Comparison of ENCODE assay signal across 37 cellular contexts in the genomic region with DNA sequence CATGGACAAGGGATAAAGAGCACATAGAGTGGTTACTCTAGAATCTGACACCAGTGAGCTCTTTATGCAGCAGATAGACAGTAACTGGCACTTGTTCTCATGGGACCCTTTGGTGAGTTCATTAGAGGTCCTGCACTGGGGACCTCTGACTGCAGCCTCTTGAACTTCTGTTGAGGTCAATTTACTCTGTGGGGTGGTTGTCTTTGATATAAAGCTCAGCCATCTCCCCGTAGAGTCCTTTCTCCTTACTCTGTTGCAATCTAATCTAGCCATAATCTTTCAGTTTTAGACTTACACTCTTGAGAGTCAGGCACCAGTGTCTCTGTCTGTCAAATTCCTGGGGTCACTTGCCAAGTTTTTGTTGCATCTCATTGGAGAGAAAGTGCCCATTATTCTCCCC.
"Had no signal": no experiment of that assay in that cellular context is flagged by ENCODE, and none has a peak within 500 bp of the region (broad histone marks: within the 10 kb centered on the region; RNA-seq: fewer than 3 reads in every experiment).

No MANE protein-coding gene starts in this region.

- H3K27me3 ChIP-seq: adrenal gland, body of pancreas, brain microvascular endothelial cell, breast epithelium had no signal

- H3K9me3 Mint-ChIP-seq: activated B cell treated with CpG ODN at 0.5 μM for 24 hours; activated CD4-positive, alpha-beta memory T cell treated with anti-CD3 and anti-CD28 coated beads for 36 hours; activated CD4-positive, alpha-beta T cell treated with anti-CD3 and anti-CD28 coated beads, Interleukin-2, amount 10 ng/mL, durations not matched to agents 24 days and 14 days; activated CD8-positive, alpha-beta T cell treated with anti-CD3 and anti-CD28 coated beads for 36 hours; activated naive CD4-positive, alpha-beta T cell treated with anti-CD3 and anti-CD28 coated beads for 36 hours; activated naive CD4-positive, alpha-beta T cell treated with anti-CD3 and anti-CD28 coated beads, Interleukin-2, amount 50 U/mL, for 72 hours; activated naive CD8-positive, alpha-beta T cell treated with anti-CD3 and anti-CD28 coated beads for 36 hours; activated T-cell treated with anti-CD3 and anti-CD28 coated beads, Interleukin-2, amount 50 U/mL, for 4 hours; activated T-cell treated with anti-CD3 and anti-CD28 coated beads, Interleukin-2, amount 50 U/mL, for 72 hours; activated T-helper 1 cell treated with anti-CD3 and anti-CD28 coated beads, Interleukin-12 subunit alpha, Interleukin-12 subunit beta, Interleukin-2, Interleukin-4 antibody, amounts not matched to agents 30 ng/mL and 10 ng/mL and 1 ng/mL, durations not matched to agents 14 hours and 24 hours and 36 hours; activated T-helper 17 cell treated with anti-CD3 and anti-CD28 coated beads, Interleukin-2, amount 50 U/mL, for 72 hours; T-helper 1 cell treated with Interleukin-12 subunit alpha and Interleukin-12 subunit beta and Interleukin-4 antibody, amounts not matched to agents 30 μg/mL and 1 μg/mL, for 36 hours; T-helper 2 cell treated with Interferon-gamma antibody and Interleukin-4, amounts not matched to agents 5 μg/mL and 100 μg/mL, for 36 hours had no signal

- H3K4me1 Mint-ChIP-seq: activated B cell treated with CpG ODN at 0.5 μM for 24 hours; activated CD4-positive, alpha-beta T cell treated with anti-CD3 and anti-CD28 coated beads, Interleukin-2, amount 10 ng/mL, durations not matched to agents 24 days and 14 days; activated naive CD8-positive, alpha-beta T cell treated with anti-CD3 and anti-CD28 coated beads for 36 hours; activated T-helper 17 cell treated with anti-CD3 and anti-CD28 coated beads, Interleukin-2, amount 50 U/mL, for 72 hours had no signal

- H3K9me3 ChIP-seq: adrenal gland, body of pancreas, breast epithelium had no signal

- H3K4me3 ChIP-seq: adrenal gland, body of pancreas, breast epithelium had no signal

- H3K36me3 ChIP-seq: adrenal gland, brain microvascular endothelial cell, breast epithelium had no signal

- FAIRE-seq: astrocyte, TTC549 had no signal

- H3K27ac Mint-ChIP-seq: activated B cell treated with CpG ODN at 0.5 μM for 24 hours; activated CD4-positive, alpha-beta memory T cell treated with anti-CD3 and anti-CD28 coated beads for 36 hours; activated CD4-positive, alpha-beta T cell treated with anti-CD3 and anti-CD28 coated beads, Interleukin-2, amount 10 ng/mL, durations not matched to agents 24 days and 14 days; activated CD8-positive, alpha-beta T cell treated with anti-CD3 and anti-CD28 coated beads for 36 hours; activated naive CD4-positive, alpha-beta T cell treated with anti-CD3 and anti-CD28 coated beads for 36 hours; activated naive CD4-positive, alpha-beta T cell treated with anti-CD3 and anti-CD28 coated beads, Interleukin-2, amount 50 U/mL, for 72 hours; activated naive CD8-positive, alpha-beta T cell treated with anti-CD3 and anti-CD28 coated beads for 36 hours; activated T-cell treated with anti-CD3 and anti-CD28 coated beads, Interleukin-2, amount 50 U/mL, for 72 hours; activated T-helper 1 cell treated with anti-CD3 and anti-CD28 coated beads, Interleukin-12 subunit alpha, Interleukin-12 subunit beta, Interleukin-2, Interleukin-4 antibody, amounts not matched to agents 30 ng/mL and 10 ng/mL and 1 ng/mL, durations not matched to agents 14 hours and 24 hours and 36 hours; activated T-helper 17 cell treated with anti-CD3 and anti-CD28 coated beads, Interleukin-2, amount 50 U/mL, for 72 hours; T-helper 1 cell treated with Interleukin-12 subunit alpha and Interleukin-12 subunit beta and Interleukin-4 antibody, amounts not matched to agents 30 μg/mL and 1 μg/mL, for 36 hours; T-helper 2 cell treated with Interferon-gamma antibody and Interleukin-4, amounts not matched to agents 5 μg/mL and 100 μg/mL, for 36 hours had no signal

- H3K4me1 ChIP-seq: adrenal gland, body of pancreas, breast epithelium had no signal

- H3K27ac ChIP-seq: adrenal gland, body of pancreas, brain microvascular endothelial cell, breast epithelium, VCaP had no signal

- H3K36me3 Mint-ChIP-seq: activated CD4-positive, alpha-beta memory T cell treated with anti-CD3 and anti-CD28 coated beads for 36 hours; activated naive CD4-positive, alpha-beta T cell treated with anti-CD3 and anti-CD28 coated beads, Interleukin-2, amount 50 U/mL, for 72 hours; activated naive CD8-positive, alpha-beta T cell treated with anti-CD3 and anti-CD28 coated beads for 36 hours had no signal

- H3K4me3 Mint-ChIP-seq: activated B cell treated with CpG ODN at 0.5 μM for 24 hours; activated CD4-positive, alpha-beta memory T cell treated with anti-CD3 and anti-CD28 coated beads for 36 hours; activated CD4-positive, alpha-beta T cell treated with anti-CD3 and anti-CD28 coated beads, Interleukin-2, amount 10 ng/mL, durations not matched to agents 24 days and 14 days; activated CD8-positive, alpha-beta T cell treated with anti-CD3 and anti-CD28 coated beads for 36 hours; activated naive CD4-positive, alpha-beta T cell treated with anti-CD3 and anti-CD28 coated beads for 36 hours; activated naive CD8-positive, alpha-beta T cell treated with anti-CD3 and anti-CD28 coated beads for 36 hours; activated T-cell treated with anti-CD3 and anti-CD28 coated beads, Interleukin-2, amount 50 U/mL, for 4 hours; activated T-cell treated with anti-CD3 and anti-CD28 coated beads, Interleukin-2, amount 50 U/mL, for 72 hours; activated T-helper 1 cell treated with anti-CD3 and anti-CD28 coated beads, Interleukin-12 subunit alpha, Interleukin-12 subunit beta, Interleukin-2, Interleukin-4 antibody, amounts not matched to agents 30 ng/mL and 10 ng/mL and 1 ng/mL, durations not matched to agents 14 hours and 24 hours and 36 hours; activated T-helper 17 cell treated with anti-CD3 and anti-CD28 coated beads, Interleukin-2, amount 50 U/mL, for 72 hours; T-helper 1 cell treated with Interleukin-12 subunit alpha and Interleukin-12 subunit beta and Interleukin-4 antibody, amounts not matched to agents 30 μg/mL and 1 μg/mL, for 36 hours; T-helper 2 cell treated with Interferon-gamma antibody and Interleukin-4, amounts not matched to agents 5 μg/mL and 100 μg/mL, for 36 hours had no signal

- ATAC-seq: activated CD8-positive, alpha-beta T cell treated with anti-CD3 and anti-CD28 coated beads for 36 hours; activated naive CD4-positive, alpha-beta T cell treated with anti-CD3 and anti-CD28 coated beads, Interleukin-2, amount 50 U/mL, for 72 hours; activated T-cell treated with anti-CD3 and anti-CD28 coated beads, Interleukin-2, amount 50 U/mL, for 4 hours; activated T-cell treated with anti-CD3 and anti-CD28 coated beads, Interleukin-2, amount 50 U/mL, for 72 hours; activated T-helper 17 cell treated with anti-CD3 and anti-CD28 coated beads, Interleukin-2, amount 50 U/mL, for 72 hours; body of pancreas had no signal

- DNase-seq: activated B cell treated with CpG ODN at 0.5 μM for 24 hours; activated CD4-positive, alpha-beta memory T cell treated with anti-CD3 and anti-CD28 coated beads for 36 hours; activated CD4-positive, alpha-beta T cell treated with anti-CD3 and anti-CD28 coated beads for 4 hours; activated CD4-positive, alpha-beta T cell treated with anti-CD3 and anti-CD28 coated beads, Interleukin-2, amount 10 ng/mL, durations not matched to agents 24 days and 14 days; activated CD4-positive, alpha-beta T cell treated with anti-CD3 and anti-CD28 coated beads, Interleukin-2, amount 50 U/mL, for 1 hour; activated CD4-positive, alpha-beta T cell treated with anti-CD3 and anti-CD28 coated beads, Interleukin-2, amount 50 U/mL, for 4 hours; activated CD4-positive, CD25-positive, alpha-beta regulatory T cell treated with anti-CD3 and anti-CD28 coated beads, Interleukin-2, amount 50 U/mL, for 72 hours; activated CD8-positive, alpha-beta memory T cell treated with anti-CD3 and anti-CD28 coated beads, Interleukin-2, amount 50 U/mL, for 4 hours; activated CD8-positive, alpha-beta T cell treated with anti-CD3 and anti-CD28 coated beads for 36 hours; activated effector memory CD4-positive, alpha-beta T cell treated with anti-CD3 and anti-CD28 coated beads, Interleukin-2, amount 50 U/mL, for 16 hours; activated gamma-delta T cell treated with Interleukin-2 at 50 U/mL for 16 hours; activated naive CD4-positive, alpha-beta T cell; activated naive CD4-positive, alpha-beta T cell treated with anti-CD3 and anti-CD28 coated beads for 36 hours; activated naive CD4-positive, alpha-beta T cell treated with anti-CD3 and anti-CD28 coated beads, Interleukin-2, amount 50 U/mL, for 16 hours; activated naive CD8-positive, alpha-beta T cell treated with anti-CD3 and anti-CD28 coated beads for 36 hours; activated T-cell treated with anti-CD3 and anti-CD28 coated beads for 4 hours; activated T-cell treated with anti-CD3 and anti-CD28 coated beads, Interleukin-2, amount 50 U/mL, for 1 hour; activated T-cell treated with anti-CD3 and anti-CD28 coated beads, Interleukin-2, amount 50 U/mL, for 4 hours; activated T-cell treated with anti-CD3 and anti-CD28 coated beads, Interleukin-2, amount 50 U/mL, for 72 hours; adrenal gland; amniotic stem cell; aorta; body of pancreas; brain microvascular endothelial cell; central memory CD4-positive, alpha-beta T cell; T-helper 1 cell; T-helper 2 cell; T-helper 9 cell had no signal
